Comparison of ENCODE assay signal across 22 cellular contexts in genomic region chr1:54835131-54835898, GRCh38. TPM values are rescaled to one million over a fixed set of nuclear protein-coding genes. Genes with fewer than 3 reads are reported as not detected.
DNase-seq lines count a peak whose midpoint lies in the region; ATAC-seq, FAIRE-seq and TF ChIP-seq lines count a peak whose summit lies in the region.
"Had no signal": no experiment of that assay in that cellular context is flagged by ENCODE, and none has a peak within 500 bp of the region (broad histone marks: within the 10 kb centered on the region; RNA-seq: fewer than 3 reads in every experiment).

No MANE protein-coding gene starts in this region.

- H3K14ac ChIP-seq in H1 (ENCODE audit: insufficient read length) = no peak overlapping the region

- no peak for FAIRE-seq in K562 (lab: Jason Lieb, UNC)
- no peak for FAIRE-seq in H1 (lab: Jason Lieb, UNC)
- FAIRE-seq: GM12878, HTR-8/SVneo had no signal

- ATAC-seq in K562 (no peak), upper lobe of right lung (peak; percentile 10), lower lobe of right lung (no peak)
- ATAC-seq: GM12878, Panc1 had no signal

- in situ Hi-C loops in K562 (cut with MboI) = no loop called here

- no peak overlapping the region for H2BK5ac ChIP-seq in H1 (ENCODE audit: low read depth, low read length)

- no peak overlapping the region for H3K18ac ChIP-seq in H1 (ENCODE audit: extremely low read depth, low read length)

- peak overlapping the region; percentile 53 for H3K27ac Mint-ChIP-seq in neural progenitor cell
- H3K27ac Mint-ChIP-seq: CD4-positive, alpha-beta T cell had no signal

- no peak overlapping the region for H3K4ac ChIP-seq in H1 (replicated peaks; ENCODE audit: insufficient read length, low read depth, low read length)

- H2BK120ac ChIP-seq in H1 (replicated peaks; ENCODE audit: low read depth, low read length) = no peak overlapping the region

- H3K79me2 ChIP-seq in K562 (ENCODE audit: control insufficient read depth, insufficient read depth, low read length) (no peaks in the 10 kb centered on the region), H1 (ENCODE audit: control insufficient read depth in 1 of 2, insufficient read depth in 2 of 2, low read length in 2 of 2) (no peaks in the 10 kb centered on the region), neural progenitor cell (ENCODE audit: low read depth) (no peaks in the 10 kb centered on the region)

- TF ChIP-seq RAD21 in K562 (CRISPR knock-in tag; conservative IDR thresholded peaks at IDR 0.05 in 1 of 2, IDR thresholded peaks at IDR 0.05 in 1 of 2) (no peak), H1 (IDR thresholded peaks at IDR 0.05 in 1 of 2, conservative IDR thresholded peaks at IDR 0.05 in 1 of 2; ENCODE audit: low read depth in 2 of 2, low read length in 2 of 2) (no peak)

- H3K9me1 ChIP-seq in K562 (ENCODE audit: control insufficient read depth, insufficient read depth, low read length) = no peaks in the 10 kb centered on the region

- no peak for TF ChIP-seq CTCF in K562 (IDR thresholded peaks at IDR 0.05 in 2 of 3, conservative IDR thresholded peaks at IDR 0.05 in 1 of 3; ENCODE audit: insufficient read depth in 2 of 3, low read depth in 1 of 3, low read length in 3 of 3)
- no peak for TF ChIP-seq CTCF in H1 (IDR thresholded peaks at IDR 0.05; ENCODE audit: control extremely low read depth in 1 of 3, insufficient read depth in 1 of 3, low read depth in 1 of 3, low read length in 3 of 3)
- no peak for TF ChIP-seq CTCF in neural progenitor cell (IDR thresholded peaks at IDR 0.05)
- no peak for TF ChIP-seq CTCF in upper lobe of right lung (IDR thresholded peaks at IDR 0.05)
- TF ChIP-seq CTCF in lower lobe of right lung (IDR thresholded peaks at IDR 0.05) = no peak

- H3K9me3 Mint-ChIP-seq in neural progenitor cell = peaks cover 7% of the 10 kb centered on the region

- intact Hi-C loops in K562 (cut with micrococcal nuclease) = no loop called here
- intact Hi-C loops in upper lobe of right lung (cut with DNase I) = no loop called here
- intact Hi-C loops in lower lobe of right lung (cut with DNase I) = no loop called here

- no peak overlapping the region for H2BK15ac ChIP-seq in H1 (ENCODE audit: low read length)

- H3K27ac ChIP-seq in K562 (ENCODE audit: extremely low read depth, low read depth, low read length) (no peak overlapping the region), H1 (ENCODE audit: low read depth, low read length) (no peak overlapping the region), neural progenitor cell (no peak overlapping the region), upper lobe of right lung (no peak overlapping the region), lower lobe of right lung (no peak overlapping the region)

- no peak for TF ChIP-seq POLR2A in K562 (conservative IDR thresholded peaks at IDR 0.05)
- no peak for TF ChIP-seq POLR2A in H1 (IDR thresholded peaks at IDR 0.05; ENCODE audit: control extremely low read depth in 1 of 2, low read depth in 2 of 2, low read length in 2 of 2)

- no peak overlapping the region for H3K23ac ChIP-seq in H1 (ENCODE audit: insufficient read length)

- no TSS peak for BruUV-seq in K562 (replicated peaks; lab: Mats Ljungman, UMichigan)

- H3K23me2 ChIP-seq in H1 (ENCODE audit: low read depth, low read length) = no peaks in the 10 kb centered on the region

- H2AK5ac ChIP-seq in H1 (ENCODE audit: low read depth, low read length) = no peak overlapping the region

- no peaks in the 10 kb centered on the region for H3K79me1 ChIP-seq in H1 (ENCODE audit: low read depth, low read length)

- H4K8ac ChIP-seq in H1 (ENCODE audit: extremely low read depth, insufficient read depth, low read length) = no peak overlapping the region

- no peaks in the 10 kb centered on the region for H3F3A ChIP-seq in neural progenitor cell (ENCODE audit: low read depth)

- CTCF ChIA-PET in K562 (lab: Yijun Ruan, JAX; ENCODE audit: low intra/inter-chr PET ratio) = no interaction called here
- CTCF ChIA-PET in H1 (lab: Charles Lee; ENCODE audit: partially characterized antibody) = interaction anchor here (0.8 to 1.0 kb wide), 2 partner anchors 11 to 43 kb away, joined by 3 read pairs; no protein-coding TSS in a partner anchor

- peaks cover 1% of the 10 kb centered on the region for H3K36me3 Mint-ChIP-seq in neural progenitor cell

- DNase-seq in K562 (ENCODE audit: extremely low read depth in 1 of 4, low spot score in 3 of 4) (no peak), H1 (ENCODE audit: low read depth in 1 of 2, low spot score in 2 of 2) (peak in 1 of 2 experiments; percentile 38), neural progenitor cell (ENCODE audit: low spot score) (no peak), upper lobe of right lung (no peak), lower lobe of right lung (no peak), hypothalamus (lab: John Stamatoyannopoulos, UW) (no peak), T1000 (lab: John Stamatoyannopoulos, UW) (no peak)
- DNase-seq: BE2C; Caco-2; CD4-positive, alpha-beta T cell; DMS 273 treated with DMSO at 0.1 percent for 48 hours; DND-41; GOT3; IMR-90; MV-4-11; NCI-H2171; NCI-H524; NCI-H774 had no signal

- H3K9me3 ChIP-seq in K562 (replicated peaks; ENCODE audit: control insufficient read depth, insufficient read depth, low read depth, low read length) (no peaks in the 10 kb centered on the region), H1 (ENCODE audit: insufficient read depth in 2 of 2, low read depth in 1 of 2, low read length in 1 of 2) (no peaks in the 10 kb centered on the region), neural progenitor cell (ENCODE audit: low read depth) (no peaks in the 10 kb centered on the region), upper lobe of right lung (peaks cover 5% of the 10 kb centered on the region), lower lobe of right lung (no peaks in the 10 kb centered on the region)
- H3K9me3 ChIP-seq: BE2C, Caco-2 had no signal

- H3K4me1 ChIP-seq in K562 (replicated peaks in 1 of 2; ENCODE audit: control insufficient read depth in 2 of 2, insufficient read depth in 2 of 2, low read length in 2 of 2) = no peaks in the 10 kb centered on the region
- H3K4me1 ChIP-seq in H1 (replicated peaks in 1 of 4; ENCODE audit: control insufficient read depth in 3 of 4, insufficient read depth in 4 of 4, low read length in 3 of 4) = no peaks in the 10 kb centered on the region
- no peaks in the 10 kb centered on the region for H3K4me1 ChIP-seq in neural progenitor cell
- H3K4me1 ChIP-seq in upper lobe of right lung = no peaks in the 10 kb centered on the region
- H3K4me1 ChIP-seq in lower lobe of right lung = no peaks in the 10 kb centered on the region
- H3K4me1 ChIP-seq: BE2C, Caco-2 had no signal

- TF ChIP-seq EP300 in K562 (IDR thresholded peaks at IDR 0.05; ENCODE audit: low read length) (no peak), H1 (IDR thresholded peaks at IDR 0.05; ENCODE audit: borderline replicate concordance in 1 of 2, low read depth in 2 of 2, low read length in 2 of 2) (no peak)

- H3K4me1 Mint-ChIP-seq in neural progenitor cell = no peaks in the 10 kb centered on the region

- peaks cover 9% of the 10 kb centered on the region for H3K27me3 Mint-ChIP-seq in neural progenitor cell (ENCODE audit: insufficient read depth, low read depth)
- H3K27me3 Mint-ChIP-seq: CD4-positive, alpha-beta T cell had no signal

- under 1% methylated on average over 6 of the region's 6 CpGs for WGBS in K562 (ENCODE audit: insufficient coverage, low coverage, missing lambda C conversion rate)
- 86% methylated on average over 6 of the region's 6 CpGs; no CpG with 5 or more reads in 1 of the 2 experiments for WGBS in H1 (ENCODE audit: extremely low coverage in 1 of 2, insufficient coverage in 1 of 2, insufficient read length in 1 of 2, insufficient replicate concordance in 2 of 2, low coverage in 1 of 2, low lambda C conversion rate in 2 of 2, missing lambda C conversion rate in 1 of 2), 2 experiments

- H3K36me3 ChIP-seq in K562 (ENCODE audit: control insufficient read depth, insufficient read depth, low read length) (no peaks in the 10 kb centered on the region), H1 (ENCODE audit: control insufficient read depth in 2 of 4, insufficient read depth in 4 of 4, low read length in 3 of 4) (no peaks in the 10 kb centered on the region), neural progenitor cell (no peaks in the 10 kb centered on the region), upper lobe of right lung (no peaks in the 10 kb centered on the region), lower lobe of right lung (no peaks in the 10 kb centered on the region)
- H3K36me3 ChIP-seq: BE2C had no signal

- H3K27me3 ChIP-seq in K562 (ENCODE audit: control insufficient read depth in 2 of 2, insufficient read depth in 2 of 2, low read length in 2 of 2) (peaks cover 16 to 35% of the 10 kb centered on the region in 2 experiments; a peak in 4 of 5 replicates), H1 (replicated peaks in 1 of 4; ENCODE audit: control insufficient read depth in 3 of 4, extremely low read depth in 1 of 4, insufficient read depth in 3 of 4, low read length in 3 of 4) (no peaks in the 10 kb centered on the region; a peak in 1 of 7 replicates), neural progenitor cell (no peaks in the 10 kb centered on the region), upper lobe of right lung (no peaks in the 10 kb centered on the region), lower lobe of right lung (ENCODE audit: low read depth) (no peaks in the 10 kb centered on the region)
- H3K27me3 ChIP-seq: BE2C had no signal

- H4K5ac ChIP-seq in H1 (ENCODE audit: insufficient read length, low read depth, low read length) = no peak overlapping the region

- H3K4me3 Mint-ChIP-seq in neural progenitor cell = no peak overlapping the region
- H3K4me3 Mint-ChIP-seq: CD4-positive, alpha-beta T cell had no signal

- H3K4me3 ChIP-seq in K562 (no peak overlapping the region), H1 (ENCODE audit: extremely low read depth in 1 of 4, insufficient read depth in 2 of 4, low read depth in 3 of 4, low read length in 4 of 4) (no peak overlapping the region), neural progenitor cell (no peak overlapping the region), upper lobe of right lung (no peak overlapping the region), lower lobe of right lung (no peak overlapping the region)
- H3K4me3 ChIP-seq: GM12878 had no signal

- H2BK12ac ChIP-seq in H1 (ENCODE audit: low read depth, low read length) = no peak overlapping the region

- H2AFZ ChIP-seq in K562 (ENCODE audit: low read depth, low read length) = no peak overlapping the region
- H2AFZ ChIP-seq in H1 (ENCODE audit: low read length) = peak overlapping the region; percentile 66; the same call in 1 of the 2 replicates
- no peak overlapping the region for H2AFZ ChIP-seq in neural progenitor cell (replicated peaks)

- H3K56ac ChIP-seq in H1 (replicated peaks; ENCODE audit: insufficient read length, low read depth, low read length) = peak overlapping the region; percentile 0

- H3K4me2 ChIP-seq in K562 (ENCODE audit: insufficient read depth, low read length) = no peak overlapping the region
- no peak overlapping the region for H3K4me2 ChIP-seq in H1 (ENCODE audit: insufficient read depth in 1 of 2, low read depth in 2 of 2, low read length in 2 of 2)
- H3K4me2 ChIP-seq in neural progenitor cell = no peak overlapping the region

- H4K20me1 ChIP-seq in K562 (replicated peaks; ENCODE audit: control insufficient read depth, insufficient read depth, low read length) (no peaks in the 10 kb centered on the region), H1 (replicated peaks in 1 of 2; ENCODE audit: control insufficient read depth in 1 of 2, insufficient read depth in 2 of 2, low read length in 2 of 2) (no peaks in the 10 kb centered on the region), neural progenitor cell (ENCODE audit: low read depth) (no peaks in the 10 kb centered on the region)

- POLR2A ChIA-PET in K562 (lab: Yijun Ruan, JAX) (interaction anchor here (1.6 kb wide), 1 partner anchor 13 kb away, joined by 6 read pairs; no protein-coding TSS in a partner anchor), H1 (lab: Charles Lee; ENCODE audit: partially characterized antibody) (no interaction called here)

- no peak overlapping the region for H4K91ac ChIP-seq in H1 (replicated peaks; ENCODE audit: insufficient read length, low read length)

- no peak overlapping the region for H2BK20ac ChIP-seq in H1 (ENCODE audit: low read length)

- no peak overlapping the region for H3K9ac ChIP-seq in K562 (ENCODE audit: insufficient read depth in 1 of 2, low read depth in 2 of 2, low read length in 2 of 2)
- no peak overlapping the region for H3K9ac ChIP-seq in H1 (replicated peaks in 1 of 4; ENCODE audit: extremely low read depth in 1 of 4, low read depth in 3 of 4, low read length in 3 of 4)
- no peak overlapping the region for H3K9ac ChIP-seq in neural progenitor cell

RNA-seq across cellular contexts. Expression of gene TTC22, which starts 34.2 kb away (rescaled TPM):
- total RNA-seq in K562 (2011; cell fraction: chromatin; rRNA removed; ENCODE audit: low replicate concordance) = not detected in 2 replicates
- not detected in 2 replicates for total RNA-seq in K562 (2011; cell fraction: nucleolus; rRNA removed)
- total RNA-seq in K562 (2011; cell fraction: nucleoplasm; rRNA removed) = not detected in 2 replicates
- total RNA-seq in K562 (2014; rRNA removed) = not detected in 2 replicates
- not detected in 2 replicates for total RNA-seq in K562 (2014; rRNA removed; fragmentation: Illumina TruSeq; extraction: Trizol)
- total RNA-seq in K562 (2015; rRNA removed; fragmentation: Illumina TruSeq; extraction: Trizol) = not detected in 2 replicates
- total RNA-seq in K562 (2021) = not detected in 2 replicates
- polyA plus RNA-seq in K562 (2011; rRNA removed) = 0.03 TPM in 1 of 2 replicates, not detected in the other
- 0.03 TPM in 2 replicates for polyA plus RNA-seq in K562 (2011; cell fraction: cytosol; rRNA removed)
- polyA plus RNA-seq in K562 (2011; cell fraction: nucleus; rRNA removed) = 0.07 TPM in 1 of 2 replicates, not detected in the other
- polyA plus RNA-seq in K562 (2012) = 0.09 and 0.14 TPM in 2 replicates
- polyA plus RNA-seq in K562 (2014; fragmentation: Illumina TruSeq; extraction: Trizol) = not detected in 2 replicates
- polyA plus RNA-seq in K562 (2014; fragmentation: Nextera tagmentation; extraction: Ambion mirVana) = under 1 TPM in 1 of 2 experiments, not detected in 1; 0.07 TPM
- 0.23 TPM in 1 of 2 replicates, not detected in the other for polyA plus RNA-seq in K562 (2014; rRNA removed)
- polyA minus RNA-seq in K562 (2011; rRNA and poly(A)+ RNA removed) = not detected in 2 replicates
- not detected in 2 replicates for polyA minus RNA-seq in K562 (2011; cell fraction: cytosol; rRNA and poly(A)+ RNA removed)
- not detected in 2 replicates for polyA minus RNA-seq in K562 (2011; cell fraction: nucleus; rRNA and poly(A)+ RNA removed)
- total RNA-seq in H1 (2021; fragmentation: NEBNext Ultra II Directional; extraction: Animal tissue kit (Norgen Biotek cat#: 25700)) = 1.1 and 1.6 TPM in 2 replicates
- 1.00 and 1.7 TPM in 2 replicates for polyA plus RNA-seq in H1 (2011; rRNA removed)
- 1.4 TPM for polyA plus RNA-seq in H1 (2011; cell fraction: cytosol; rRNA removed)
- 2.3 TPM for polyA plus RNA-seq in H1 (2011; cell fraction: nucleus; rRNA removed)
- polyA plus RNA-seq in H1 (2012, experiment 1 of 2) = 0.83 to 0.94 TPM (median 0.94 TPM) in 4 replicates
- 0.43 TPM for polyA plus RNA-seq in H1 (2012, experiment 2 of 2)
- 0.83 TPM for polyA plus RNA-seq in H1 (2013, experiment 1 of 2)
- 0.70 TPM for polyA plus RNA-seq in H1 (2013, experiment 2 of 2)
- 0.49 and 0.79 TPM in 2 replicates for polyA minus RNA-seq in H1 (2011; rRNA and poly(A)+ RNA removed)
- polyA minus RNA-seq in H1 (2011; cell fraction: cytosol; rRNA and poly(A)+ RNA removed) = 0.66 TPM
- polyA minus RNA-seq in H1 (2011; cell fraction: nucleus; rRNA and poly(A)+ RNA removed) = 0.80 TPM
- not detected in 2 replicates for total RNA-seq in neural progenitor cell (ENCODE audit: low replicate concordance)
- total RNA-seq in upper lobe of right lung = 7.1 TPM
- total RNA-seq in lower lobe of right lung = 8.4 TPM
- total RNA-seq: A673, IMR-90 had no signal
- polyA plus RNA-seq: IMR-90 had no signal

RNA-seq across cellular contexts. Expression of gene DHCR24, which starts 51.7 kb away (rescaled TPM):
- total RNA-seq in K562 (2011; cell fraction: chromatin; rRNA removed; ENCODE audit: low replicate concordance) = 237 and 531 TPM in 2 replicates
- total RNA-seq in K562 (2011; cell fraction: nucleolus; rRNA removed) = 417 and 435 TPM in 2 replicates
- total RNA-seq in K562 (2011; cell fraction: nucleoplasm; rRNA removed) = 411 and 423 TPM in 2 replicates
- total RNA-seq in K562 (2014; rRNA removed) (93.5 and 113 TPM in 2 replicates), K562 (2014; rRNA removed; fragmentation: Illumina TruSeq; extraction: Trizol) (70.6 and 74.3 TPM in 2 replicates), K562 (2015; rRNA removed; fragmentation: Illumina TruSeq; extraction: Trizol) (79.9 and 82.1 TPM in 2 replicates), K562 (2021) (158 and 161 TPM in 2 replicates), neural progenitor cell (ENCODE audit: low replicate concordance) (94.5 and 147 TPM in 2 replicates), upper lobe of right lung (749 TPM), lower lobe of right lung (674 TPM)
- polyA plus RNA-seq in K562 (2011; rRNA removed) (137 and 183 TPM in 2 replicates), K562 (2014; fragmentation: Illumina TruSeq; extraction: Trizol) (138 and 140 TPM in 2 replicates), K562 (2014; fragmentation: Nextera tagmentation; extraction: Ambion mirVana) (10 to 100 TPM; 23.4 to 29.6 TPM), K562 (2014; rRNA removed) (69.9 and 70.7 TPM in 2 replicates), H1 (2011; rRNA removed) (370 and 611 TPM in 2 replicates)
- polyA plus RNA-seq in K562 (2011; cell fraction: cytosol; rRNA removed) = 207 and 209 TPM in 2 replicates
- 214 and 280 TPM in 2 replicates for polyA plus RNA-seq in K562 (2011; cell fraction: nucleus; rRNA removed)
- 93.6 and 212 TPM in 2 replicates for polyA plus RNA-seq in K562 (2012)
- polyA minus RNA-seq in K562 (2011; rRNA and poly(A)+ RNA removed) = 215 and 292 TPM in 2 replicates
- polyA minus RNA-seq in K562 (2011; cell fraction: cytosol; rRNA and poly(A)+ RNA removed) = 158 and 163 TPM in 2 replicates
- polyA minus RNA-seq in K562 (2011; cell fraction: nucleus; rRNA and poly(A)+ RNA removed) = 97.6 and 98.3 TPM in 2 replicates
- 419 and 455 TPM in 2 replicates for total RNA-seq in H1 (2021; fragmentation: NEBNext Ultra II Directional; extraction: Animal tissue kit (Norgen Biotek cat#: 25700))
- 383 TPM for polyA plus RNA-seq in H1 (2011; cell fraction: cytosol; rRNA removed)
- polyA plus RNA-seq in H1 (2011; cell fraction: nucleus; rRNA removed) = 467 TPM
- polyA plus RNA-seq in H1 (2012, experiment 1 of 2) = 331 to 424 TPM (median 362 TPM) in 4 replicates
- polyA plus RNA-seq in H1 (2012, experiment 2 of 2) = 333 TPM
- 451 TPM for polyA plus RNA-seq in H1 (2013, experiment 1 of 2)
- 566 TPM for polyA plus RNA-seq in H1 (2013, experiment 2 of 2)
- polyA minus RNA-seq in H1 (2011; rRNA and poly(A)+ RNA removed) = 1,204 and 1,278 TPM in 2 replicates
- 316 TPM for polyA minus RNA-seq in H1 (2011; cell fraction: cytosol; rRNA and poly(A)+ RNA removed)
- polyA minus RNA-seq in H1 (2011; cell fraction: nucleus; rRNA and poly(A)+ RNA removed) = 307 TPM
